1 cellular context compared by ENCODE assay signal in genomic region chr1:59985901-59986735, GRCh38.
TF ChIP-seq lines count a peak whose summit lies in the region.

No MANE protein-coding gene starts in this region.

TF ChIP-seq in HepG2, 621 proteins besides CTCF, POLR2A, EP300 and RAD21:
- TF ChIP-seq, protein P1, sequence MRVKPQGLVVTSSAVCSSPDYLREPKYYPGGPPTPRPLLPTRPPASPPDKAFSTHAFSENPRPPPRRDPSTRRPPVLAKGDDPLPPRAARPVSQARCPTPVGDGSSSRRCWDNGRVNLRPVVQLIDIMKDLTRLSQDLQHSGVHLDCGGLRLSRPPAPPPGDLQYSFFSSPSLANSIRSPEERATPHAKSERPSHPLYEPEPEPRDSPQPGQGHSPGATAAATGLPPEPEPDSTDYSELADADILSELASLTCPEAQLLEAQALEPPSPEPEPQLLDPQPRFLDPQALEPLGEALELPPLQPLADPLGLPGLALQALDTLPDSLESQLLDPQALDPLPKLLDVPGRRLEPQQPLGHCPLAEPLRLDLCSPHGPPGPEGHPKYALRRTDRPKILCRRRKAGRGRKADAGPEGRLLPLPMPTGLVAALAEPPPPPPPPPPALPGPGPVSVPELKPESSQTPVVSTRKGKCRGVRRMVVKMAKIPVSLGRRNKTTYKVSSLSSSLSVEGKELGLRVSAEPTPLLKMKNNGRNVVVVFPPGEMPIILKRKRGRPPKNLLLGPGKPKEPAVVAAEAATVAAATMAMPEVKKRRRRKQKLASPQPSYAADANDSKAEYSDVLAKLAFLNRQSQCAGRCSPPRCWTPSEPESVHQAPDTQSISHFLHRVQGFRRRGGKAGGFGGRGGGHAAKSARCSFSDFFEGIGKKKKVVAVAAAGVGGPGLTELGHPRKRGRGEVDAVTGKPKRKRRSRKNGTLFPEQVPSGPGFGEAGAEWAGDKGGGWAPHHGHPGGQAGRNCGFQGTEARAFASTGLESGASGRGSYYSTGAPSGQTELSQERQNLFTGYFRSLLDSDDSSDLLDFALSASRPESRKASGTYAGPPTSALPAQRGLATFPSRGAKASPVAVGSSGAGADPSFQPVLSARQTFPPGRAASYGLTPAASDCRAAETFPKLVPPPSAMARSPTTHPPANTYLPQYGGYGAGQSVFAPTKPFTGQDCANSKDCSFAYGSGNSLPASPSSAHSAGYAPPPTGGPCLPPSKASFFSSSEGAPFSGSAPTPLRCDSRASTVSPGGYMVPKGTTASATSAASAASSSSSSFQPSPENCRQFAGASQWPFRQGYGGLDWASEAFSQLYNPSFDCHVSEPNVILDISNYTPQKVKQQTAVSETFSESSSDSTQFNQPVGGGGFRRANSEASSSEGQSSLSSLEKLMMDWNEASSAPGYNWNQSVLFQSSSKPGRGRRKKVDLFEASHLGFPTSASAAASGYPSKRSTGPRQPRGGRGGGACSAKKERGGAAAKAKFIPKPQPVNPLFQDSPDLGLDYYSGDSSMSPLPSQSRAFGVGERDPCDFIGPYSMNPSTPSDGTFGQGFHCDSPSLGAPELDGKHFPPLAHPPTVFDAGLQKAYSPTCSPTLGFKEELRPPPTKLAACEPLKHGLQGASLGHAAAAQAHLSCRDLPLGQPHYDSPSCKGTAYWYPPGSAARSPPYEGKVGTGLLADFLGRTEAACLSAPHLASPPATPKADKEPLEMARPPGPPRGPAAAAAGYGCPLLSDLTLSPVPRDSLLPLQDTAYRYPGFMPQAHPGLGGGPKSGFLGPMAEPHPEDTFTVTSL (CRISPR knock-in tag; IDR thresholded peaks at IDR 0.05; ENCODE audit: borderline replicate concordance), result no peak
- TF ChIP-seq FOXC1 (CRISPR knock-in tag; IDR thresholded peaks at IDR 0.05; ENCODE audit: borderline replicate concordance), result no peak
- TF ChIP-seq ZNF629 (CRISPR knock-in tag; conservative IDR thresholded peaks at IDR 0.05), result peak; percentile 53
- TF ChIP-seq, protein P2, sequence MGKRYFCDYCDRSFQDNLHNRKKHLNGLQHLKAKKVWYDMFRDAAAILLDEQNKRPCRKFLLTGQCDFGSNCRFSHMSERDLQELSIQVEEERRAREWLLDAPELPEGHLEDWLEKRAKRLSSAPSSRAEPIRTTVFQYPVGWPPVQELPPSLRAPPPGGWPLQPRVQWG (CRISPR knock-in tag; IDR thresholded peaks at IDR 0.05; ENCODE audit: borderline replicate concordance, low read depth), result no peak
